ENCODE assay signal across 8 cellular contexts in genomic region chr2:197209742-197210408, GRCh38.
A peak's percentile ranks its signal among the peaks of the same experiment; 100 is the strongest.
DNase-seq lines count a peak whose midpoint lies in the region; ATAC-seq, FAIRE-seq and TF ChIP-seq lines count a peak whose summit lies in the region.

No MANE protein-coding gene starts in this region.

- TF ChIP-seq CTCF in DOHH2 (IDR thresholded peaks at IDR 0.05; ENCODE audit: low read depth, low read length, poor library complexity, severe bottlenecking) (no peak), OCI-LY3 (IDR thresholded peaks at IDR 0.05; ENCODE audit: low read depth, low read length) (no peak), bronchial epithelial cell (IDR thresholded peaks at IDR 0.05; ENCODE audit: insufficient read depth, low read length, severe bottlenecking) (no peak), brain microvascular endothelial cell (IDR thresholded peaks at IDR 0.05; ENCODE audit: low read depth, low read length, missing control alignments) (no peak)

- no peaks in the 10 kb centered on the region for H3K9me2 ChIP-seq in DOHH2 (replicated peaks; ENCODE audit: control insufficient read depth, low read length)

- H3K4me3 ChIP-seq in DOHH2 (ENCODE audit: low read length) (peak overlapping the region; percentile 69), OCI-LY3 (ENCODE audit: low read length) (no peak overlapping the region), bronchial epithelial cell (ENCODE audit: low read depth, low read length) (no peak overlapping the region), brain microvascular endothelial cell (ENCODE audit: low read depth, low read length) (no peak overlapping the region)

- in situ Hi-C loops in brain microvascular endothelial cell (cut with HindIII; ENCODE audit: low pct_ligation_motif_present, low sequenced_read_pairs) = no loop called here

- no peak overlapping the region for H2AFZ ChIP-seq in OCI-LY3 (ENCODE audit: low read depth, low read length)

- DNase-seq in bronchial epithelial cell (ENCODE audit: low read depth) (peak; percentile 53), NCI-H2081 treated with DMSO at 0.1 percent for 48 hours (lab: John Stamatoyannopoulos, UW) (no peak), DMS53 (lab: John Stamatoyannopoulos, UW) (no peak), brain microvascular endothelial cell (no peak)
- DNase-seq in stimulated activated CD8-positive, alpha-beta memory T cell treated with anti-CD3 and anti-CD28 coated beads, Interleukin-4, amount 100 ng/mL, for 48 hours = peak; percentile 81

- no peak for FAIRE-seq in bronchial epithelial cell (lab: Jason Lieb, UNC)

- H3K27me3 ChIP-seq in DOHH2 (ENCODE audit: control insufficient read depth, low read length) (no peaks in the 10 kb centered on the region), OCI-LY3 (ENCODE audit: low read depth, low read length) (no peaks in the 10 kb centered on the region), bronchial epithelial cell (ENCODE audit: control insufficient read depth, insufficient read depth, low read length) (no peaks in the 10 kb centered on the region), brain microvascular endothelial cell (replicated peaks) (no peaks in the 10 kb centered on the region)

- 0 out of 2 replicates have a peak overlapping the region, but pooled peaks have one; percentile 1 for H3K9ac ChIP-seq in OCI-LY3 (ENCODE audit: low read length)

- H4K20me1 ChIP-seq in DOHH2 (ENCODE audit: control insufficient read depth, insufficient read depth, low read depth, low read length) (no peaks in the 10 kb centered on the region), OCI-LY3 (ENCODE audit: insufficient read depth, low read length) (no peaks in the 10 kb centered on the region)

- peak overlapping the region; percentile 97 for H3K27ac ChIP-seq in DOHH2 (ENCODE audit: low read depth, low read length)
- peak overlapping the region; percentile 11 for H3K27ac ChIP-seq in OCI-LY3 (ENCODE audit: low read length)
- no peak overlapping the region for H3K27ac ChIP-seq in brain microvascular endothelial cell

- peak; percentile 33 for ATAC-seq in GM21717 (IDR thresholded peaks at IDR 0.05; ENCODE audit: unreplicated experiment)

- H3F3A ChIP-seq in DOHH2 (ENCODE audit: control insufficient read depth, insufficient read depth) = peaks cover 31% of the 10 kb centered on the region

- peak overlapping the region; percentile 86 for H3K4me2 ChIP-seq in DOHH2 (ENCODE audit: low read length)
- H3K4me2 ChIP-seq in OCI-LY3 (ENCODE audit: low read length) = peak overlapping the region; percentile 54

- H3K4me1 ChIP-seq in DOHH2 (ENCODE audit: control insufficient read depth, low read length) (peaks cover 97% of the 10 kb centered on the region), OCI-LY3 (ENCODE audit: low read length) (peaks cover 66% of the 10 kb centered on the region)

- H3K79me2 ChIP-seq in DOHH2 (ENCODE audit: control insufficient read depth, low read length) (peaks cover 94% of the 10 kb centered on the region), OCI-LY3 (ENCODE audit: low read length) (0 out of 2 replicates have a peak, but pooled peaks cover 7% of the 10 kb centered on the region)

- H3K9me3 ChIP-seq in DOHH2 (ENCODE audit: control insufficient read depth, insufficient read depth, low read length) = no peaks in the 10 kb centered on the region
- H3K9me3 ChIP-seq in OCI-LY3 (ENCODE audit: insufficient read depth, low read length) = no peaks in the 10 kb centered on the region

- H3K36me3 ChIP-seq in DOHH2 (ENCODE audit: control insufficient read depth, low read length) = peaks cover 24% of the 10 kb centered on the region
- H3K36me3 ChIP-seq in OCI-LY3 (replicated peaks; ENCODE audit: low read depth, low read length) = peaks cover 4% of the 10 kb centered on the region
- H3K36me3 ChIP-seq in bronchial epithelial cell (ENCODE audit: control insufficient read depth, insufficient read depth, low read length) = no peaks in the 10 kb centered on the region
- H3K36me3 ChIP-seq in brain microvascular endothelial cell (replicated peaks) = no peaks in the 10 kb centered on the region

Comparison
In these comparisons a context has a peak if more than half of its experiments do, and no peak if none do; other contexts are left out.
1. DNase-seq: peak in bronchial epithelial cell (single experiment) and stimulated activated CD8-positive, alpha-beta memory T cell treated with anti-CD3 and anti-CD28 coated beads, Interleukin-4, amount 100 ng/mL, for 48 hours (single experiment); none in NCI-H2081 treated with DMSO at 0.1 percent for 48 hours (single experiment), DMS53 (single experiment) and brain microvascular endothelial cell (single experiment).